In the genomic region with DNA sequence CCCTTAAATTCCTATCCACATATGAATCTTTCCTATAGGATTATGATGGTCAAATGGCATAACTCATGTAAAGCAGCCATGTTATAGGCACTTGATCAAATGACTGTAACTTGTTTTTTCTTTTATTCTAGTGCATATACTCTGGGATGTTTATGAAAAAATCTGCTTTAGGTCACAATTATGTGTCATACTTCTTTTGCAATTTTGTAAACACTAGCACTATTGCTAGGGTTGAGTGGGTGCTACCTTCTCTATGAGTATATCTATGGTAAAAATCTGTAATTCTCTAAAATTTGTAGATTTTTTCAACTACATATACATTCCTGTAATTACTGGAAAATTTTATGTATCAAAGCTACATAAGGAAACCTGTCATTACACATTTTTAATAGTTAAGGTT, we compare ENCODE assay signal across 21 cellular contexts. TPM values are rescaled to one million over a fixed set of nuclear protein-coding genes. Genes with fewer than 3 reads are reported as not detected.
"Had no signal": no experiment of that assay in that cellular context is flagged by ENCODE, and none has a peak within 500 bp of the region (broad histone marks: within the 10 kb centered on the region; RNA-seq: fewer than 3 reads in every experiment).

No MANE protein-coding gene starts in this region.

- DNase-seq: effector memory CD8-positive, alpha-beta T cell; esophagus squamous epithelium; immature natural killer cell; left colon; left ventricle myocardium superior; mesendoderm; naive B cell; occipital lobe; pancreas; right cardiac atrium; small intestine; stimulated activated CD4-positive, alpha-beta T cell treated with anti-CD3 and anti-CD28 coated beads, Interleukin-2, amount 100 ng/mL, for 48 hours; stimulated activated naive CD4-positive, alpha-beta T cell treated with Interleukin-2 at 50 U/mL for 16 hours; thyroid gland; upper lobe of left lung; uterus had no signal

- H3K4me3 ChIP-seq: esophagus squamous epithelium, lung, pancreas, thyroid gland, upper lobe of left lung, uterus had no signal

- H3K36me3 ChIP-seq: esophagus squamous epithelium, pancreas, thyroid gland, uterus had no signal

- H3K4me1 ChIP-seq: esophagus squamous epithelium, pancreas, thyroid gland, upper lobe of left lung, uterus had no signal

- H3K9me3 ChIP-seq: esophagus squamous epithelium, pancreas, thyroid gland, upper lobe of left lung, uterus had no signal

- FAIRE-seq: colon, pancreas, small intestine had no signal

- H3K27ac ChIP-seq: epithelial cell of prostate, esophagus squamous epithelium, pancreas, thyroid gland, upper lobe of left lung, uterus had no signal

RNA-seq across cellular contexts. Expression of a gene that starts 50.0 kb away (rescaled TPM):
- total RNA-seq: kidney epithelial cell, progenitor cell of endocrine pancreas had no signal
- polyA plus RNA-seq: immature natural killer cell had no signal
